12 cellular contexts compared by ENCODE assay signal in genomic region chr1:15151871-15152270, GRCh38. TPM values are rescaled to one million over a fixed set of nuclear protein-coding genes. Genes with fewer than 3 reads are reported as not detected.
DNase-seq lines count a peak whose midpoint lies in the region; ATAC-seq, FAIRE-seq and TF ChIP-seq lines count a peak whose summit lies in the region.
"Had no signal": no experiment of that assay in that cellular context is flagged by ENCODE, and none has a peak within 500 bp of the region (broad histone marks: within the 10 kb centered on the region; RNA-seq: fewer than 3 reads in every experiment).

No MANE protein-coding gene starts in this region.

- H3K9me3 Mint-ChIP-seq in Calu3 (ENCODE audit: low read depth, unreplicated experiment) (no peaks in the 10 kb centered on the region), glutamatergic neuron (ENCODE audit: unreplicated experiment) (peaks cover 11% of the 10 kb centered on the region)
- no peaks in the 10 kb centered on the region for H3K9me3 Mint-ChIP-seq in activated CD4-positive, alpha-beta T cell treated with anti-CD3 and anti-CD28 coated beads, Interleukin-2, amount 10 ng/mL, durations not matched to agents 24 days and 14 days

- intact Hi-C loops in Calu3 (cut with micrococcal nuclease; ENCODE audit: unreplicated experiment), result loop anchor here (2.0 kb wide), 3 partner anchors 27 to 121 kb away; no protein-coding TSS in a partner anchor
- intact Hi-C loops in pancreas (cut with DNase I), result loop anchor here in 1 of 3 donors (5.0 to 10.0 kb wide), 2 partner anchors 50 to 123 kb away; no protein-coding TSS in a partner anchor
- intact Hi-C loops in activated CD4-positive, alpha-beta T cell treated with anti-CD3 and anti-CD28 coated beads, Interleukin-2, amount 10 ng/mL, durations not matched to agents 24 days and 14 days (cut with micrococcal nuclease), result loop anchor here (10.0 kb wide), 1 partner anchor 123 kb away; no protein-coding TSS in a partner anchor

- CTCF ChIA-PET in Calu3 (lab: Charles Lee), result interaction anchor here (0.6 to 3.2 kb wide), 5 partner anchors 10 to 54 kb away, joined by 3 to 19 read pairs (median 5); no protein-coding TSS in a partner anchor

- H3K27ac ChIP-seq in VCaP (peak overlapping the region; percentile 74), pancreas (peak overlapping the region; percentile 95 to 100 (median 99))

- BruUV-seq in Calu3 (replicated peaks; lab: Mats Ljungman, UMichigan), result TSS peak; percentile 12

- no peak for FAIRE-seq in pancreas (lab: Jason Lieb, UNC)

- H3K27me3 ChIP-seq in pancreas, result no peaks in the 10 kb centered on the region

- WGBS in pancreas, 2 donors, result 23 to 34% methylated on average over 3 of the region's 3 CpGs

- H3K4me1 ChIP-seq in pancreas, result peaks cover 20 to 47% (median 20%) of the 10 kb centered on the region in 3 donors

- DNase-seq in Calu3 (no peak), glutamatergic neuron (no peak), pancreas (no peak), GM13977 (ENCODE audit: low spot score) (no peak)
- DNase-seq in activated CD4-positive, alpha-beta T cell treated with anti-CD3 and anti-CD28 coated beads, Interleukin-2, amount 10 ng/mL, durations not matched to agents 24 days and 14 days, result no peak
- DNase-seq in stimulated activated CD4-positive, alpha-beta T cell treated with anti-CD3 and anti-CD28 coated beads, Interleukin-4, amount 100 ng/mL, for 4 hours, result no peak
- DNase-seq: activated CD8-positive, alpha-beta memory T cell treated with anti-CD3 and anti-CD28 coated beads, Interleukin-2, amount 50 U/mL, for 48 hours; CD4-positive, CD25-positive, alpha-beta regulatory T cell had no signal

- peaks cover 41% of the 10 kb centered on the region for H3K4me1 Mint-ChIP-seq in Calu3 (ENCODE audit: low read depth, unreplicated experiment)
- H3K4me1 Mint-ChIP-seq in glutamatergic neuron (ENCODE audit: low read depth, unreplicated experiment), result peaks cover 19% of the 10 kb centered on the region
- H3K4me1 Mint-ChIP-seq in activated CD4-positive, alpha-beta T cell treated with anti-CD3 and anti-CD28 coated beads, Interleukin-2, amount 10 ng/mL, durations not matched to agents 24 days and 14 days, result peaks cover 22% of the 10 kb centered on the region

- H3K9me3 ChIP-seq in pancreas, result no peaks in the 10 kb centered on the region
- H3K9me3 ChIP-seq: tibial nerve had no signal

- TF ChIP-seq CTCF in Calu3 (IDR thresholded peaks at IDR 0.05; ENCODE audit: unreplicated experiment), result no peak
- TF ChIP-seq CTCF in VCaP (conservative IDR thresholded peaks at IDR 0.05), result no peak
- no peak for TF ChIP-seq CTCF in glutamatergic neuron (IDR thresholded peaks at IDR 0.05; ENCODE audit: partially characterized antibody, unreplicated experiment)
- TF ChIP-seq CTCF in pancreas (IDR thresholded peaks at IDR 0.05), result no peak
- no peak for TF ChIP-seq CTCF in GM13977 (IDR thresholded peaks at IDR 0.05; ENCODE audit: extremely low read depth, insufficient read depth, missing control alignments)

- no peaks in the 10 kb centered on the region for H3K36me3 ChIP-seq in pancreas
- H3K36me3 ChIP-seq: tibial nerve had no signal

- H3K4me3 ChIP-seq in pancreas, result peak overlapping the region; percentile 72 to 97 (median 88)

- in situ Hi-C loops in GM13977 (cut with MboI; ENCODE audit: low pct_unique_long_range_greater_than_20kb, low sequenced_read_pairs, unreplicated experiment), result no loop called here

- H3K4me3 Mint-ChIP-seq in Calu3 (ENCODE audit: low read depth, unreplicated experiment), result peak overlapping the region; percentile 77
- H3K4me3 Mint-ChIP-seq in glutamatergic neuron (ENCODE audit: unreplicated experiment), result peak overlapping the region; percentile 91
- H3K4me3 Mint-ChIP-seq in activated CD4-positive, alpha-beta T cell treated with anti-CD3 and anti-CD28 coated beads, Interleukin-2, amount 10 ng/mL, durations not matched to agents 24 days and 14 days, result no peak overlapping the region

- H3K27ac Mint-ChIP-seq in Calu3 (ENCODE audit: unreplicated experiment), result peak overlapping the region; percentile 42
- H3K27ac Mint-ChIP-seq in glutamatergic neuron (ENCODE audit: unreplicated experiment), result no peak overlapping the region
- H3K27ac Mint-ChIP-seq in activated CD4-positive, alpha-beta T cell treated with anti-CD3 and anti-CD28 coated beads, Interleukin-2, amount 10 ng/mL, durations not matched to agents 24 days and 14 days, result no peak overlapping the region
- H3K27ac Mint-ChIP-seq: CD4-positive, CD25-positive, alpha-beta regulatory T cell had no signal

- H3K27me3 Mint-ChIP-seq in Calu3 (ENCODE audit: unreplicated experiment), result no peaks in the 10 kb centered on the region
- peaks cover 16% of the 10 kb centered on the region for H3K27me3 Mint-ChIP-seq in glutamatergic neuron (ENCODE audit: unreplicated experiment)
- H3K27me3 Mint-ChIP-seq in activated CD4-positive, alpha-beta T cell treated with anti-CD3 and anti-CD28 coated beads, Interleukin-2, amount 10 ng/mL, durations not matched to agents 24 days and 14 days, result peaks cover 59% of the 10 kb centered on the region

- H3K36me3 Mint-ChIP-seq in Calu3 (ENCODE audit: insufficient read depth, unreplicated experiment) (peaks cover 50% of the 10 kb centered on the region), glutamatergic neuron (ENCODE audit: unreplicated experiment) (no peaks in the 10 kb centered on the region)
- H3K36me3 Mint-ChIP-seq in activated CD4-positive, alpha-beta T cell treated with anti-CD3 and anti-CD28 coated beads, Interleukin-2, amount 10 ng/mL, durations not matched to agents 24 days and 14 days (ENCODE audit: low read depth), result no peaks in the 10 kb centered on the region
- H3K36me3 Mint-ChIP-seq: CD4-positive, CD25-positive, alpha-beta regulatory T cell had no signal

- no peak for ATAC-seq in pancreas
- no peak for ATAC-seq in GM21367 (IDR thresholded peaks at IDR 0.05; ENCODE audit: unreplicated experiment)

RNA-seq across cellular contexts. Expression of gene TMEM51, which starts 1.7 kb away (rescaled TPM):
- total RNA-seq in Calu3 (2022), result 43.6 and 47.6 TPM in 2 replicates
- total RNA-seq in glutamatergic neuron (ENCODE audit: unreplicated experiment), result 3.2 TPM
- total RNA-seq in pancreas, result 10 to 100 TPM; 18.4 to 42.1 (median 25.6) TPM
- 10 to 100 TPM; 18.2 to 28.2 TPM for polyA plus RNA-seq in pancreas
- total RNA-seq in activated CD4-positive, alpha-beta T cell treated with anti-CD3 and anti-CD28 coated beads, Interleukin-2, amount 10 ng/mL, durations not matched to agents 24 days and 14 days, result 0.14 and 0.19 TPM in 2 replicates
- total RNA-seq: CD4-positive, CD25-positive, alpha-beta regulatory T cell; T-helper 2 cell treated with Interferon-gamma antibody and Interleukin-4, amounts not matched to agents 100 ng/mL and 5 ng/mL, for 36 hours had no signal
- polyA plus RNA-seq: CD4-positive, CD25-positive, alpha-beta regulatory T cell had no signal
